Comparison of ENCODE assay signal across 14 cellular contexts in genomic region chr5:88746438-88746882, GRCh38.
DNase-seq lines count a peak whose midpoint lies in the region; ATAC-seq and TF ChIP-seq lines count a peak whose summit lies in the region.
"Had no signal": no experiment of that assay in that cellular context is flagged by ENCODE, and none has a peak within 500 bp of the region (broad histone marks: within the 10 kb centered on the region; RNA-seq: fewer than 3 reads in every experiment).

No MANE protein-coding gene starts in this region.

- in situ Hi-C loops in G401 (cut with HindIII; ENCODE audit: low sequenced_read_pairs) = no loop called here

- peak; percentile 69 for DNase-seq in GM06990 (ENCODE audit: extremely low read depth, insufficient read length)
- DNase-seq in G401 (ENCODE audit: low spot score) = no peak
- no peak for DNase-seq in NOMO-1 (lab: John Stamatoyannopoulos, UW; ENCODE audit: unreplicated experiment in 2 of 2)
- no peak for DNase-seq in cortex of kidney (lab: John Stamatoyannopoulos, UW)
- DNase-seq in NCI-H1694 (lab: John Stamatoyannopoulos, UW) = no peak
- DNase-seq: activated CD4-positive, alpha-beta T cell treated with anti-CD3 and anti-CD28 coated beads, Interleukin-2, amount 50 U/mL, for 1 hour; effector memory CD4-positive, alpha-beta T cell; GF-D8; SIG-M5; spleen had no signal

- TF ChIP-seq CTCF in GM06990 (IDR thresholded peaks at IDR 0.05; ENCODE audit: insufficient read depth, low read length, poor library complexity, severe bottlenecking) = no peak

- H3K36me3 ChIP-seq in GM06990 (ENCODE audit: control insufficient read depth, insufficient read depth, low read length) = peaks cover 6% of the 10 kb centered on the region

- no peaks in the 10 kb centered on the region for H3K27me3 ChIP-seq in GM06990 (replicated peaks; ENCODE audit: control insufficient read depth, insufficient read depth, low read length)
- H3K27me3 ChIP-seq: spleen had no signal

- ATAC-seq in GM19372 (IDR thresholded peaks at IDR 0.05; ENCODE audit: low read depth, unreplicated experiment) (peak; percentile 59), HG02840 (IDR thresholded peaks at IDR 0.05; ENCODE audit: low FRiP score, unreplicated experiment) (peak; percentile 62), HG03558 (IDR thresholded peaks at IDR 0.05; ENCODE audit: extremely low read depth, unreplicated experiment) (peak; percentile 64)
- ATAC-seq: stimulated activated effector memory CD8-positive, alpha-beta T cell treated with anti-CD3 and anti-CD28 coated beads, Interleukin-12 subunit alpha, Interleukin-12 subunit beta, amount 100 ng/mL, for 72 hours had no signal

- no peak overlapping the region; the same call in 1 of the 2 replicates for H3K4me3 ChIP-seq in GM06990 (replicated peaks; ENCODE audit: low read depth, low read length)
- H3K4me3 ChIP-seq: spleen had no signal
